In genomic region chr2:5954509-5954908, GRCh38 we compare ENCODE assay signal across 4 cellular contexts.
"Had no signal": no experiment of that assay in that cellular context is flagged by ENCODE, and none has a peak within 500 bp of the region (broad histone marks: within the 10 kb centered on the region; RNA-seq: fewer than 3 reads in every experiment).

No MANE protein-coding gene starts in this region.

- H3K4me3 ChIP-seq: K562 had no signal

- ATAC-seq: HepG2, K562 had no signal

- DNase-seq: IMR-90, KBM-7 had no signal
